ENCODE assay signal across 9 cellular contexts in genomic region chr9:72527801-72528195, GRCh38. TPM values are rescaled to one million over a fixed set of nuclear protein-coding genes. Genes with fewer than 3 reads are reported as not detected.
DNase-seq lines count a peak whose midpoint lies in the region; ATAC-seq and TF ChIP-seq lines count a peak whose summit lies in the region.
"Had no signal": no experiment of that assay in that cellular context is flagged by ENCODE, and none has a peak within 500 bp of the region (broad histone marks: within the 10 kb centered on the region; RNA-seq: fewer than 3 reads in every experiment).

No MANE protein-coding gene starts in this region.

- intact Hi-C loops in sigmoid colon (cut with DNase I) (loop anchor here (5.0 kb wide), 2 partner anchors 65 to 160 kb away; partner anchors contain the start of gene ZFAND5), posterior cingulate gyrus (cut with DNase I) (no loop called here)

- no peak overlapping the region for H3K4me3 ChIP-seq in RWPE2 (ENCODE audit: severe bottlenecking)
- H3K4me3 ChIP-seq in epithelial cell of proximal tubule (ENCODE audit: low read depth, low read length) = peak overlapping the region; percentile 23
- peak overlapping the region in 3 of 4 donors; percentile 27 to 30 (median 28) for H3K4me3 ChIP-seq in sigmoid colon

- DNase-seq in RWPE2 (ENCODE audit: low spot score) (no peak), epithelial cell of proximal tubule (ENCODE audit: low read depth) (no peak), sigmoid colon (no peak), dedifferentiated amniotic fluid mesenchymal stem cell (ENCODE audit: extremely low spot score) (no peak), posterior cingulate gyrus (no peak)
- no peak for DNase-seq in central memory CD4-positive, alpha-beta T cell

- ATAC-seq in GM21526 (IDR thresholded peaks at IDR 0.05; ENCODE audit: low FRiP score, unreplicated experiment) = peak; percentile 3
- no peak for ATAC-seq in RWPE2 (ENCODE audit: low read depth)
- no peak for ATAC-seq in HG03460 (IDR thresholded peaks at IDR 0.05; ENCODE audit: unreplicated experiment)

- no peak for TF ChIP-seq POLR2A in sigmoid colon (IDR thresholded peaks at IDR 0.05)

- H3K4me1 ChIP-seq in RWPE2 (ENCODE audit: insufficient read depth, poor library complexity, severe bottlenecking) (peaks cover 32% of the 10 kb centered on the region), sigmoid colon (peaks cover 0 to 37% (median 23%) of the 10 kb centered on the region in 4 donors)

- no peak for TF ChIP-seq EP300 in sigmoid colon (IDR thresholded peaks at IDR 0.05)

- H3K36me3 ChIP-seq in RWPE2 (ENCODE audit: low read depth) = no peaks in the 10 kb centered on the region
- no peaks in the 10 kb centered on the region for H3K36me3 ChIP-seq in sigmoid colon

- H3K27me3 ChIP-seq in RWPE2 (ENCODE audit: insufficient read depth, poor library complexity, severe bottlenecking) = no peaks in the 10 kb centered on the region
- H3K27me3 ChIP-seq in sigmoid colon = no peaks in the 10 kb centered on the region

- TF ChIP-seq CTCF in RWPE2 (IDR thresholded peaks at IDR 0.05; ENCODE audit: poor library complexity, severe bottlenecking) = no peak
- no peak for TF ChIP-seq CTCF in epithelial cell of proximal tubule (conservative IDR thresholded peaks at IDR 0.05; ENCODE audit: low read depth, low read length)
- no peak for TF ChIP-seq CTCF in sigmoid colon (IDR thresholded peaks at IDR 0.05)

- H3K9me3 ChIP-seq in RWPE2 (ENCODE audit: severe bottlenecking) (no peaks in the 10 kb centered on the region), sigmoid colon (peaks cover 0 to 3% (median 0%) of the 10 kb centered on the region in 4 donors)

- H3K27ac ChIP-seq in RWPE2 (ENCODE audit: poor library complexity, severe bottlenecking) (peak overlapping the region; percentile 69), sigmoid colon (peak overlapping the region; percentile 62 to 78 (median 71))

- WGBS in sigmoid colon, 2 donors = 28 to 37% methylated on average over 5 of the region's 5 CpGs

RNA-seq across cellular contexts. Expression of gene TMC1, which starts 6.4 kb away (rescaled TPM):
- total RNA-seq in epithelial cell of proximal tubule (not detected in 2 replicates), sigmoid colon (1 to 10 TPM in 1 of 4 donors, under 1 TPM in 1, not detected in 2; under 0.01 to 1.5 TPM)
- polyA plus RNA-seq in sigmoid colon = under 1 TPM in 1 of 3 donors, not detected in 2; 0.51 TPM
- total RNA-seq: mucosa of gallbladder had no signal
